ENCODE assay signal across 14 cellular contexts in genomic region chr5:14672082-14672481, GRCh38. TPM values are rescaled to one million over a fixed set of nuclear protein-coding genes. Genes with fewer than 3 reads are reported as not detected.
DNase-seq lines count a peak whose midpoint lies in the region; ATAC-seq and TF ChIP-seq lines count a peak whose summit lies in the region.
"Had no signal": no experiment of that assay in that cellular context is flagged by ENCODE, and none has a peak within 500 bp of the region (broad histone marks: within the 10 kb centered on the region; RNA-seq: fewer than 3 reads in every experiment).

No MANE protein-coding gene starts in this region.

- BruUV-seq in IMR-90 (replicated peaks; lab: Mats Ljungman, UMichigan) = no TSS peak

- no peak overlapping the region for H4K5ac ChIP-seq in IMR-90 (ENCODE audit: low read depth, low read length)

- peaks cover 66% of the 10 kb centered on the region for H4K20me1 ChIP-seq in IMR-90 (ENCODE audit: insufficient read depth, low read length)

- intact Hi-C loops in IMR-90 (cut with micrococcal nuclease) (no loop called here), mucosa of descending colon (cut with DNase I, micrococcal nuclease) (no loop called here)

- no peak overlapping the region for H3K18ac ChIP-seq in IMR-90 (ENCODE audit: low read depth, low read length)

- H2BK5ac ChIP-seq in IMR-90 (ENCODE audit: low read depth, low read length, poor library complexity, severe bottlenecking) = no peak overlapping the region

- no peak overlapping the region for H3K27ac ChIP-seq in IMR-90 (ENCODE audit: insufficient read depth, low read length)
- H3K27ac ChIP-seq: esophagus muscularis mucosa had no signal

- H2BK15ac ChIP-seq in IMR-90 (ENCODE audit: low read depth, low read length) = no peak overlapping the region

- H3K4me3 Mint-ChIP-seq in T-helper 1 cell treated with Interleukin-12 subunit alpha and Interleukin-12 subunit beta and Interleukin-4 antibody, amounts not matched to agents 30 μg/mL and 1 μg/mL, for 36 hours = peak overlapping the region; percentile 4
- H3K4me3 Mint-ChIP-seq in activated T-helper 17 cell treated with anti-CD3 and anti-CD28 coated beads, Interleukin-2, amount 50 U/mL, for 72 hours = peak overlapping the region; percentile 95
- H3K4me3 Mint-ChIP-seq: brain had no signal

- TF ChIP-seq CTCF in IMR-90 (conservative IDR thresholded peaks at IDR 0.05; ENCODE audit: low read depth, low read length) (no peak), mucosa of descending colon (IDR thresholded peaks at IDR 0.05) (no peak)

- no peaks in the 10 kb centered on the region for H3K27me3 ChIP-seq in IMR-90 (ENCODE audit: control insufficient read depth, insufficient read depth, low read length)
- H3K27me3 ChIP-seq: esophagus muscularis mucosa had no signal

- peaks cover 35% of the 10 kb centered on the region for H3K36me3 Mint-ChIP-seq in T-helper 1 cell treated with Interleukin-12 subunit alpha and Interleukin-12 subunit beta and Interleukin-4 antibody, amounts not matched to agents 30 μg/mL and 1 μg/mL, for 36 hours (ENCODE audit: low read depth)
- H3K36me3 Mint-ChIP-seq in activated T-helper 17 cell treated with anti-CD3 and anti-CD28 coated beads, Interleukin-2, amount 50 U/mL, for 72 hours (ENCODE audit: low read depth) = peaks cover 92% of the 10 kb centered on the region

- H3K4ac ChIP-seq in IMR-90 (ENCODE audit: low read depth, low read length) = no peak overlapping the region

- H3K9me3 ChIP-seq in IMR-90 (ENCODE audit: control insufficient read depth, insufficient read depth, low read length) (no peaks in the 10 kb centered on the region), mucosa of descending colon (no peaks in the 10 kb centered on the region)
- H3K9me3 ChIP-seq: esophagus muscularis mucosa, SK-N-SH had no signal

- H3K27me3 Mint-ChIP-seq in T-helper 1 cell treated with Interleukin-12 subunit alpha and Interleukin-12 subunit beta and Interleukin-4 antibody, amounts not matched to agents 30 μg/mL and 1 μg/mL, for 36 hours (ENCODE audit: low read depth) = no peaks in the 10 kb centered on the region
- H3K27me3 Mint-ChIP-seq in activated T-helper 17 cell treated with anti-CD3 and anti-CD28 coated beads, Interleukin-2, amount 50 U/mL, for 72 hours = no peaks in the 10 kb centered on the region
- H3K27me3 Mint-ChIP-seq: brain had no signal

- peaks cover 42 to 84% of the 10 kb centered on the region in 2 experiments for H3K79me1 ChIP-seq in IMR-90 (ENCODE audit: low read depth in 1 of 2, low read length in 2 of 2)

- dilution Hi-C loops in IMR-90 (cut with HindIII; ENCODE audit: low sequenced_read_pairs, unreplicated experiment) = no loop called here

- POLR2A ChIA-PET in IMR-90 (lab: Charles Lee; ENCODE audit: unreplicated experiment) = no interaction called here

- no peak overlapping the region for H3K14ac ChIP-seq in IMR-90 (replicated peaks; ENCODE audit: low read depth, low read length)

- H2BK20ac ChIP-seq in IMR-90 (ENCODE audit: low read depth, low read length) = no peak overlapping the region

- H2AK9ac ChIP-seq in IMR-90 (replicated peaks; ENCODE audit: low read depth, low read length, poor library complexity) = no peak overlapping the region

- no peak overlapping the region for H4K8ac ChIP-seq in IMR-90 (ENCODE audit: low read depth in 2 of 2, low read length in 2 of 2)

- ATAC-seq in IMR-90 (ENCODE audit: low read depth) = no peak
- no peak for ATAC-seq in activated T-helper 17 cell treated with anti-CD3 and anti-CD28 coated beads, Interleukin-2, amount 50 U/mL, for 72 hours (replicated peaks)
- ATAC-seq in mucosa of descending colon = peak; percentile 18
- no peak for ATAC-seq in GM18517 (IDR thresholded peaks at IDR 0.05; ENCODE audit: unreplicated experiment)

- in situ Hi-C loops in IMR-90 (cut with MboI; ENCODE audit: low sequenced_read_pairs) = loop anchor here (25.0 kb wide), 2 partner anchors 560 to 685 kb away; no protein-coding TSS in a partner anchor

- H3K4me2 ChIP-seq in IMR-90 (ENCODE audit: low read depth, low read length) = no peak overlapping the region

- WGBS in IMR-90 (ENCODE audit: extremely low coverage in 2 of 2, insufficient read length in 1 of 2), 2 experiments = 59% methylated on average over 3 of the region's 4 CpGs; no CpG with 5 or more reads in 1 of the 2 experiments

- no peak overlapping the region for H3K9ac ChIP-seq in IMR-90 (ENCODE audit: low read depth, low read length)
- H3K9ac ChIP-seq: SK-N-SH had no signal

- peak overlapping the region; percentile 91 for H3K27ac Mint-ChIP-seq in T-helper 1 cell treated with Interleukin-12 subunit alpha and Interleukin-12 subunit beta and Interleukin-4 antibody, amounts not matched to agents 30 μg/mL and 1 μg/mL, for 36 hours
- H3K27ac Mint-ChIP-seq in activated T-helper 17 cell treated with anti-CD3 and anti-CD28 coated beads, Interleukin-2, amount 50 U/mL, for 72 hours = peak overlapping the region; percentile 97
- H3K27ac Mint-ChIP-seq: brain had no signal

- H3K4me1 ChIP-seq in IMR-90 (ENCODE audit: control insufficient read depth, insufficient read depth, low read length) = peaks cover 15% of the 10 kb centered on the region
- peaks cover 35% of the 10 kb centered on the region for H3K4me1 ChIP-seq in mucosa of descending colon (ENCODE audit: low read depth)

- 0 out of 2 replicates have a peak overlapping the region, but pooled peaks have one; percentile 4 for H3K23ac ChIP-seq in IMR-90 (ENCODE audit: low read depth, low read length)

- H4K91ac ChIP-seq in IMR-90 (ENCODE audit: insufficient read depth, low read depth, low read length) = no peak overlapping the region

- H3K36me3 ChIP-seq in IMR-90 (ENCODE audit: control insufficient read depth, insufficient read depth, low read length) (peaks cover 8% of the 10 kb centered on the region), mucosa of descending colon (ENCODE audit: low read depth) (no peaks in the 10 kb centered on the region)

- no peak overlapping the region for H2AK5ac ChIP-seq in IMR-90 (ENCODE audit: low read depth, low read length)

- no peak for TF ChIP-seq RAD21 in IMR-90 (IDR thresholded peaks at IDR 0.05; ENCODE audit: low read length)

- H3K4me1 Mint-ChIP-seq in T-helper 1 cell treated with Interleukin-12 subunit alpha and Interleukin-12 subunit beta and Interleukin-4 antibody, amounts not matched to agents 30 μg/mL and 1 μg/mL, for 36 hours (ENCODE audit: low read depth) = peaks cover 76% of the 10 kb centered on the region
- H3K4me1 Mint-ChIP-seq in activated T-helper 17 cell treated with anti-CD3 and anti-CD28 coated beads, Interleukin-2, amount 50 U/mL, for 72 hours = peaks cover 74% of the 10 kb centered on the region

- CTCF ChIA-PET in IMR-90 (lab: Yijun Ruan, JAX) = no interaction called here

- H3K4me3 ChIP-seq in IMR-90 (ENCODE audit: insufficient read depth, low read depth, low read length) = no peak overlapping the region
- H3K4me3 ChIP-seq in mucosa of descending colon = no peak overlapping the region
- H3K4me3 ChIP-seq: esophagus muscularis mucosa had no signal

- no peaks in the 10 kb centered on the region for H3K9me3 Mint-ChIP-seq in T-helper 1 cell treated with Interleukin-12 subunit alpha and Interleukin-12 subunit beta and Interleukin-4 antibody, amounts not matched to agents 30 μg/mL and 1 μg/mL, for 36 hours
- H3K9me3 Mint-ChIP-seq in activated T-helper 17 cell treated with anti-CD3 and anti-CD28 coated beads, Interleukin-2, amount 50 U/mL, for 72 hours = no peaks in the 10 kb centered on the region
- H3K9me3 Mint-ChIP-seq: brain had no signal

- no peak overlapping the region for H2AFZ ChIP-seq in IMR-90 (replicated peaks; ENCODE audit: low read length, poor library complexity)

- TF ChIP-seq POLR2A in IMR-90 (IDR thresholded peaks at IDR 0.05; ENCODE audit: low read depth, low read length) = no peak

- no peak overlapping the region for H3K56ac ChIP-seq in IMR-90 (ENCODE audit: extremely low read depth, insufficient read depth, low read length)

- no peak for DNase-seq in T-helper 1 cell
- no peak for DNase-seq in IMR-90
- DNase-seq in mucosa of descending colon = no peak
- DNase-seq in amniotic stem cell (lab: John Stamatoyannopoulos, UW) = no peak
- no peak for DNase-seq in NCI-H510A (lab: John Stamatoyannopoulos, UW)
- DNase-seq: activated CD8-positive, alpha-beta memory T cell treated with anti-CD3 and anti-CD28 coated beads for 24 hours; NCI-H524; occipital lobe; SK-N-SH had no signal

- H3K9me1 ChIP-seq in IMR-90 (ENCODE audit: insufficient read depth, low read length) = peaks cover 26% of the 10 kb centered on the region

- no peak overlapping the region for H2BK120ac ChIP-seq in IMR-90 (ENCODE audit: low read depth, low read length)

TF ChIP-seq in IMR-90, 13 proteins besides CTCF, POLR2A, EP300 and RAD21:
- TF ChIP-seq MXI1 (IDR thresholded peaks at IDR 0.05; ENCODE audit: borderline replicate concordance, low read depth, low read length) (no peak), BHLHE40 (IDR thresholded peaks at IDR 0.05; ENCODE audit: low read depth, low read length) (no peak), NFE2L2 (IDR thresholded peaks at IDR 0.05; ENCODE audit: low read depth, low read length) (no peak), CHD1 (IDR thresholded peaks at IDR 0.05; ENCODE audit: low read depth, low read length) (no peak), FOS (IDR thresholded peaks at IDR 0.05; ENCODE audit: low read depth, low read length) (no peak), ELK1 (IDR thresholded peaks at IDR 0.05; ENCODE audit: borderline replicate concordance, low read depth, low read length) (no peak), SMC3 (IDR thresholded peaks at IDR 0.05; ENCODE audit: low read depth, low read length) (no peak)
TF ChIP-seq in IMR-90: peak in this region for 0.

RNA-seq across cellular contexts. Expression of gene OTULIN, which starts 7.6 kb away (rescaled TPM):
- total RNA-seq in IMR-90 (2012; rRNA removed) (19.5 and 20.3 TPM in 2 replicates), mucosa of descending colon (10 to 100 TPM; 21.9 to 29.6 (median 29.5) TPM)
- polyA plus RNA-seq in IMR-90 (2012; rRNA removed) = 5.9 and 6.9 TPM in 2 replicates
- 2.1 and 2.6 TPM in 2 replicates for polyA plus RNA-seq in IMR-90 (2012; cell fraction: cytosol; rRNA removed)
- polyA plus RNA-seq in IMR-90 (2012; cell fraction: nucleus; rRNA removed; ENCODE audit: low replicate concordance) = 5.2 and 6.8 TPM in 2 replicates
- total RNA-seq in activated T-helper 17 cell treated with anti-CD3 and anti-CD28 coated beads, Interleukin-2, amount 50 U/mL, for 72 hours = 10 to 100 TPM; 67.2 to 73.9 TPM
